ENCODE assay signal across 8 cellular contexts in the genomic region with DNA sequence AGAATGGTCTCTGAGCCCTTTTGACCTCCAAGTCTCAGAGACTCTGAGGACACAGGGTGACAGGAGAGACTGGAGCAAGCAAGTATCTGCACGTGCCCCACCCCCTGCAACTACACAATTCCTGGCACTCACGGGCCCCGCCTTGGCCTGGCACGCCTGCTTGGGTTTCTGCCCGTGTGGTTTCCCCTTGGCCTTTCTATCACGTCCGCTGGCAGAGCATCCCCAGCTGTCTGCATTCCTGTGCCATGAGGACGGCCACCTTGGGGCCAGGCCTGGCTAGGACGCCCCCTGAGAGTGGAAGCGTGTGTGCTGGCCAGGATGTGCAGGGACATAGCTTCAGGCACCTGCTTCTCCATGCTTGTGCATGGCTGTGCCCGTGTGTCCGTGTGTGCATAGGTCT. TPM values are rescaled to one million over a fixed set of nuclear protein-coding genes. Genes with fewer than 3 reads are reported as not detected.
DNase-seq lines count a peak whose midpoint lies in the region; ATAC-seq, FAIRE-seq and TF ChIP-seq lines count a peak whose summit lies in the region.
"Had no signal": no experiment of that assay in that cellular context is flagged by ENCODE, and none has a peak within 500 bp of the region (broad histone marks: within the 10 kb centered on the region; RNA-seq: fewer than 3 reads in every experiment).

No MANE protein-coding gene starts in this region.

- CTCF ChIA-PET in activated CD4-positive, alpha-beta memory T cell treated with anti-CD3 and anti-CD28 coated beads for 36 hours (lab: Charles Lee) = no interaction called here

- H3K4me3 Mint-ChIP-seq in activated CD4-positive, alpha-beta memory T cell treated with anti-CD3 and anti-CD28 coated beads for 36 hours = no peak overlapping the region

- H3K27me3 ChIP-seq in breast epithelium (no peaks in the 10 kb centered on the region), left lung (peaks cover 0 to 22% of the 10 kb centered on the region in 2 donors)

- H3K9me3 ChIP-seq in breast epithelium = no peaks in the 10 kb centered on the region
- no peaks in the 10 kb centered on the region for H3K9me3 ChIP-seq in left lung

- no peak overlapping the region for H3K27ac Mint-ChIP-seq in activated CD4-positive, alpha-beta memory T cell treated with anti-CD3 and anti-CD28 coated beads for 36 hours

- intact Hi-C loops in breast epithelium (cut with DNase I; ENCODE audit: low total_unique reads) = no loop called here
- intact Hi-C loops in left lung (cut with DNase I) = no loop called here
- intact Hi-C loops in activated CD4-positive, alpha-beta memory T cell treated with anti-CD3 and anti-CD28 coated beads for 36 hours (cut with micrococcal nuclease) = no loop called here

- TF ChIP-seq POLR2A in breast epithelium (IDR thresholded peaks at IDR 0.05) = no peak

- POLR2A ChIA-PET in activated CD4-positive, alpha-beta memory T cell treated with anti-CD3 and anti-CD28 coated beads for 36 hours (lab: Charles Lee) = no interaction called here

- DNase-seq in LHCN-M2 (ENCODE audit: low read depth) (peak; percentile 93), breast epithelium (ENCODE audit: low spot score in 2 of 2) (peak; percentile 78 to 94), left lung (peak in 1 of 2 donors; percentile 71), urothelium cell line (ENCODE audit: low spot score) (peak; percentile 90), NOMO-1 (lab: John Stamatoyannopoulos, UW; ENCODE audit: unreplicated experiment in 2 of 2) (no peak)
- no peak for DNase-seq in activated CD4-positive, alpha-beta memory T cell treated with anti-CD3 and anti-CD28 coated beads for 36 hours
- DNase-seq in activated effector memory CD4-positive, alpha-beta T cell treated with Interleukin-2 at 50 U/mL for 16 hours = no peak
- DNase-seq: SHP77 had no signal

- no peaks in the 10 kb centered on the region for H3K36me3 Mint-ChIP-seq in activated CD4-positive, alpha-beta memory T cell treated with anti-CD3 and anti-CD28 coated beads for 36 hours

- peaks cover 16% of the 10 kb centered on the region for H3K27me3 Mint-ChIP-seq in activated CD4-positive, alpha-beta memory T cell treated with anti-CD3 and anti-CD28 coated beads for 36 hours

- no peaks in the 10 kb centered on the region for H3K9me3 Mint-ChIP-seq in activated CD4-positive, alpha-beta memory T cell treated with anti-CD3 and anti-CD28 coated beads for 36 hours

- peak in 1 of 3 donors; percentile 27 for TF ChIP-seq CTCF in breast epithelium (IDR thresholded peaks at IDR 0.05)
- no peak for TF ChIP-seq CTCF in left lung (IDR thresholded peaks at IDR 0.05)

- peak; percentile 97 for FAIRE-seq in urothelium cell line (lab: Jason Lieb, UNC)

- H3K4me3 ChIP-seq in breast epithelium (no peak overlapping the region), left lung (no peak overlapping the region)

- peaks cover 4% of the 10 kb centered on the region for H3K4me1 Mint-ChIP-seq in activated CD4-positive, alpha-beta memory T cell treated with anti-CD3 and anti-CD28 coated beads for 36 hours (ENCODE audit: low read depth)

- H3K27ac ChIP-seq in breast epithelium = peak overlapping the region; percentile 71 to 87
- H3K27ac ChIP-seq in left lung = peak overlapping the region in 1 of 2 donors; percentile 61

- peak; percentile 13 for ATAC-seq in left lung

- H3K4me1 ChIP-seq in breast epithelium = peaks cover 10 to 52% of the 10 kb centered on the region in 2 donors
- peaks cover 20 to 53% of the 10 kb centered on the region in 2 donors for H3K4me1 ChIP-seq in left lung

- H3K36me3 ChIP-seq in breast epithelium (no peaks in the 10 kb centered on the region), left lung (no peaks in the 10 kb centered on the region)

RNA-seq across cellular contexts. Expression of gene EDN2, which starts 14.3 kb away (rescaled TPM):
- total RNA-seq in LHCN-M2 (2014; rRNA removed) (not detected in 2 replicates), breast epithelium (1 to 10 TPM in 2 of 3 donors, not detected in 1; 2.3 to 3.8 TPM), left lung (1 to 10 TPM in 1 of 2 donors, not detected in 1; 4.0 TPM)
- not detected for polyA plus RNA-seq in LHCN-M2 (2012)
- not detected for total RNA-seq in activated CD4-positive, alpha-beta memory T cell treated with anti-CD3 and anti-CD28 coated beads for 36 hours

Comparison
In these comparisons a context has a peak if more than half of its experiments do, and no peak if none do; other contexts are left out.
1. DNase-seq: peak in LHCN-M2 (single experiment), breast epithelium (2 of 2) and urothelium cell line (single experiment); none in activated CD4-positive, alpha-beta memory T cell treated with anti-CD3 and anti-CD28 coated beads for 36 hours (single experiment), activated effector memory CD4-positive, alpha-beta T cell treated with Interleukin-2 at 50 U/mL for 16 hours (single experiment) and NOMO-1 (0 of 2).